1 cellular context compared by ENCODE assay signal in the genomic region with DNA sequence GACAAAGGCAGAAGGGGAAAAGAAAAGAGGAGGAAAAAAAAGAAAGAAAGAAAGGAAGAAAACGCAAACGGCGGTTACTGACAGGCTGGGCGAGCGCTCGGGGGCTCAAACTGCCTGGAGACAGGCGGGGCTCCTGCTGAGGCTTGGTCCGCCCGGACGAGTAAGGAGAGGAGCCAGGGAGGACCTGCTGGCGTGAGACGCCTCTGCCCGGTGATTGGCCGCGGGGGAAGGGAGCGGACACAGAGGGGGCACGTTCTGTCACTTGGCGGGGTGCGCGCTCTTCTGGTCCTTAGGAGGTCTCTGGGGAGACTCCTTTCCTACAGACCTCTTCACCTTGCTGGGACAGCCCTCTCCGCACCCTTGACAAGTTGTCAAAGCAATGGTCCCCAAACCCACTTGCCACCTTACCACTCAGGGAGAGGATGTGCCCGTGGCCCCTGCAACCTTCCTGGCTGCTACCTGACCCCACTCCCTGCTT.
TF ChIP-seq lines count a peak whose summit lies in the region.

No MANE protein-coding gene starts in this region.

TF ChIP-seq in K562, 482 proteins besides CTCF, POLR2A, EP300 and RAD21 (continued from another document):
- TF ChIP-seq HOXB6 (CRISPR knock-in tag; IDR thresholded peaks at IDR 0.05; ENCODE audit: borderline replicate concordance) (peak; percentile 55; the same call in 1 of the 2 replicates), KLF16 (IDR thresholded peaks at IDR 0.05) (no peak), SIX5 (IDR thresholded peaks at IDR 0.05; ENCODE audit: borderline replicate concordance in 1 of 2, insufficient read depth in 1 of 2, low read depth in 1 of 2, low read length in 2 of 2) (no peak), FOXM1 (IDR thresholded peaks at IDR 0.05; ENCODE audit: low read depth) (no peak), FOXM1 (CRISPR knock-in tag; IDR thresholded peaks at IDR 0.05; ENCODE audit: low read depth) (peak; percentile 10; the same call in 1 of the 2 replicates), MYBL2 (IDR thresholded peaks at IDR 0.05; ENCODE audit: low read depth) (no peak), MYBL2 (CRISPR knock-in tag; IDR thresholded peaks at IDR 0.05; ENCODE audit: borderline replicate concordance) (no peak), ZNF239 (CRISPR knock-in tag; IDR thresholded peaks at IDR 0.05) (no peak), FOXK1 (CRISPR knock-in tag; IDR thresholded peaks at IDR 0.05; ENCODE audit: borderline replicate concordance) (peak; percentile 4; the same call in 1 of the 2 replicates), ETS2 (tag; IDR thresholded peaks at IDR 0.05; ENCODE audit: borderline replicate concordance, poor library complexity, severe bottlenecking) (no peak), NCOA1 (IDR thresholded peaks at IDR 0.05; ENCODE audit: low read depth) (no peak), GTF2E2 (tag; IDR thresholded peaks at IDR 0.05) (peak; percentile 80; the same call in 1 of the 2 replicates), GABPB1 (CRISPR knock-in tag; IDR thresholded peaks at IDR 0.05) (no peak), ZC3H11A (IDR thresholded peaks at IDR 0.05; ENCODE audit: low read depth, low read length) (0 out of 2 replicates have a peak, but pooled peaks have one; percentile 41), ZNF583 (CRISPR knock-in tag; IDR thresholded peaks at IDR 0.05) (peak; percentile 67; the same call in 1 of the 2 replicates), BHLHE40 (IDR thresholded peaks at IDR 0.05; ENCODE audit: low read length) (peak; percentile 37; the same call in 1 of the 2 replicates), CXXC5 (CRISPR knock-in tag; IDR thresholded peaks at IDR 0.05) (0 out of 2 replicates have a peak, but pooled peaks have one; percentile 4), HMGN3 (IDR thresholded peaks at IDR 0.05; ENCODE audit: borderline replicate concordance, extremely low read depth, insufficient read length, low read depth, low read length) (peak; percentile 6), ZNF79 (CRISPR knock-in tag; IDR thresholded peaks at IDR 0.05; ENCODE audit: low read depth) (no peak), ZNF445 (CRISPR knock-in tag; IDR thresholded peaks at IDR 0.05; ENCODE audit: low read depth) (no peak), CBFB (CRISPR knock-in tag; IDR thresholded peaks at IDR 0.05) (0 out of 2 replicates have a peak, but pooled peaks have one; percentile 3), CREB1 (IDR thresholded peaks at IDR 0.05) (peak; percentile 6; the same call in 1 of the 2 replicates), CREB1 (CRISPR knock-in tag; IDR thresholded peaks at IDR 0.05) (no peak), SPI1 (IDR thresholded peaks at IDR 0.05; ENCODE audit: borderline replicate concordance, low read depth, low read length) (no peak)
- TF ChIP-seq, protein P1, sequence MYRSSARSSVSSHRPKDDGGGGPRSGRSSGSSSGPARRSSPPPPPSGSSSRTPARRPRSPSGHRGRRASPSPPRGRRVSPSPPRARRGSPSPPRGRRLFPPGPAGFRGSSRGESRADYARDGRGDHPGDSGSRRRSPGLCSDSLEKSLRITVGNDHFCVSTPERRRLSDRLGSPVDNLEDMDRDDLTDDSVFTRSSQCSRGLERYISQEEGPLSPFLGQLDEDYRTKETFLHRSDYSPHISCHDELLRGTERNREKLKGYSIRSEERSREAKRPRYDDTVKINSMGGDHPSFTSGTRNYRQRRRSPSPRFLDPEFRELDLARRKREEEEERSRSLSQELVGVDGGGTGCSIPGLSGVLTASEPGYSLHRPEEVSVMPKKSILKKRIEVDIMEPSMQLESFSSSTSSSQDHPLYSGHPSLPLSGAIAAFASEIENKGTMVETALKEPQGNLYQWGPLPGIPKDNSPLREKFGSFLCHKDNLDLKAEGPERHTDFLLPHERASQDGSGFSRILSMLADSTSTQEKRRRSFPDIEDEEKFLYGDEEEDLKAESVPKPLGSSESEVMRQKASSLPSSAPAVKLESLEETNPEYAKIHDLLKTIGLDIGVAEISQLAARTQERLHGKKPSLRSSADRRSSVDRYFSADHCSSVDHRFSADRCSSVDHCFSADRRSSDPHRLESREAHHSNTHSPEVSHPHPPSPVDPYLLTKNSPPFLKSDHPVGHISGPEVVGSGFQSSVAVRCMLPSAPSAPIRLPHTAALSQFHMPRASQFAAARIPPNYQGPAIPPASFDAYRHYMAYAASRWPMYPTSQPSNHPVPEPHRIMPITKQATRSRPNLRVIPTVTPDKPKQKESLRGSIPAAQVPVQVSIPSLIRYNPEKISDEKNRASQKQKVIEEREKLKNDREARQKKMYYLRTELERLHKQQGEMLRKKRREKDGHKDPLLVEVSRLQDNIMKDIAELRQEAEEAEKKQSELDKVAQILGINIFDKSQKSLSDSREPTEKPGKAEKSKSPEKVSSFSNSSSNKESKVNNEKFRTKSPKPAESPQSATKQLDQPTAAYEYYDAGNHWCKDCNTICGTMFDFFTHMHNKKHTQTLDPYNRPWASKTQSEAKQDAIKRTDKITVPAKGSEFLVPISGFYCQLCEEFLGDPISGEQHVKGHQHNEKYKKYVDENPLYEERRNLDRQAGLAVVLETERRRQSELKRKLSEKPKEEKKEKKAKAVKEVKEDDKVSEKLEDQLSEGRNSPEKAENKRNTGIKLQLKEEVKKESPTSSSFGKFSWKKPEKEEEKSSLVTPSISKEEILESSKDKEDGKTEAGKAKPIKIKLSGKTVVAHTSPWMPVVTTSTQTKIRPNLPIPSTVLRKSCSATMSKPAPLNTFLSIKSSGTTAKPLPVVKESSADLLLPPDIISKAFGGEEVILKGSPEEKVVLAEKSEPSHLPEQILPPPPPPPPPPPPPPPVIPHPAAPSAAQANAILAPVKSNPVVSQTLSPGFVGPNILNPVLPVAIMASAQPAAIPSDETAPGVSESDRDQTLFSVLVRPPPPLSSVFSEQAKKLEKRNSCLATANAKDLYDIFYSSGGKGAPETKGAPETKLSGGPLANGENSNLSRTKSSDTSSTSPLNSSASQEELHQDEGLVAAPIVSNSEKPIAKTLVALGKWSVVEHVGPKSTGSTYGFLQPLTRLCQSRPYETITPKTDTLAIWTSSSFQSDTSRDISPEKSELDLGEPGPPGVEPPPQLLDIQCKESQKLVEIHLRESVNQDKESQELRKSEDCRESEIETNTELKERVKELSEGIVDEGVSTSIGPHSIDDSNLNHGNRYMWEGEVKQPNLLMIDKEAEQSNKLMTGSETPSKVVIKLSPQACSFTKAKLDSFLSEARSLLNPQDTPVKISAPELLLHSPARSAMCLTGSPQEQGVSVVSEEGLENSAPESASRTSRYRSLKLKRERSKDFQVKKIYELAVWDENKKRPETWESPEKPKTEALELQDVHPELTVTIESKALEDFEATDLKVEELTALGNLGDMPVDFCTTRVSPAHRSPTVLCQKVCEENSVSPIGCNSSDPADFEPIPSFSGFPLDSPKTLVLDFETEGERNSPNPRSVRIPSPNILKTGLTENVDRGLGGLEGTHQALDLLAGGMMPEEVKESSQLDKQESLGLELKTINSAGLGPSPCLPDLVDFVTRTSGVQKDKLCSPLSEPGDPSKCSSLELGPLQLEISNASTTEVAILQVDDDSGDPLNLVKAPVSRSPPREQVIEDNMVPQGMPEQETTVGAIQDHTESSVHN (IDR thresholded peaks at IDR 0.05; ENCODE audit: borderline replicate concordance in 1 of 2, low read depth in 1 of 2) = no peak
- TF ChIP-seq, protein P2, sequence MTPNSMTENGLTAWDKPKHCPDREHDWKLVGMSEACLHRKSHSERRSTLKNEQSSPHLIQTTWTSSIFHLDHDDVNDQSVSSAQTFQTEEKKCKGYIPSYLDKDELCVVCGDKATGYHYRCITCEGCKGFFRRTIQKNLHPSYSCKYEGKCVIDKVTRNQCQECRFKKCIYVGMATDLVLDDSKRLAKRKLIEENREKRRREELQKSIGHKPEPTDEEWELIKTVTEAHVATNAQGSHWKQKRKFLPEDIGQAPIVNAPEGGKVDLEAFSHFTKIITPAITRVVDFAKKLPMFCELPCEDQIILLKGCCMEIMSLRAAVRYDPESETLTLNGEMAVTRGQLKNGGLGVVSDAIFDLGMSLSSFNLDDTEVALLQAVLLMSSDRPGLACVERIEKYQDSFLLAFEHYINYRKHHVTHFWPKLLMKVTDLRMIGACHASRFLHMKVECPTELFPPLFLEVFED (CRISPR knock-in tag; conservative IDR thresholded peaks at IDR 0.05) = peak; percentile 71
- TF ChIP-seq, protein P3, sequence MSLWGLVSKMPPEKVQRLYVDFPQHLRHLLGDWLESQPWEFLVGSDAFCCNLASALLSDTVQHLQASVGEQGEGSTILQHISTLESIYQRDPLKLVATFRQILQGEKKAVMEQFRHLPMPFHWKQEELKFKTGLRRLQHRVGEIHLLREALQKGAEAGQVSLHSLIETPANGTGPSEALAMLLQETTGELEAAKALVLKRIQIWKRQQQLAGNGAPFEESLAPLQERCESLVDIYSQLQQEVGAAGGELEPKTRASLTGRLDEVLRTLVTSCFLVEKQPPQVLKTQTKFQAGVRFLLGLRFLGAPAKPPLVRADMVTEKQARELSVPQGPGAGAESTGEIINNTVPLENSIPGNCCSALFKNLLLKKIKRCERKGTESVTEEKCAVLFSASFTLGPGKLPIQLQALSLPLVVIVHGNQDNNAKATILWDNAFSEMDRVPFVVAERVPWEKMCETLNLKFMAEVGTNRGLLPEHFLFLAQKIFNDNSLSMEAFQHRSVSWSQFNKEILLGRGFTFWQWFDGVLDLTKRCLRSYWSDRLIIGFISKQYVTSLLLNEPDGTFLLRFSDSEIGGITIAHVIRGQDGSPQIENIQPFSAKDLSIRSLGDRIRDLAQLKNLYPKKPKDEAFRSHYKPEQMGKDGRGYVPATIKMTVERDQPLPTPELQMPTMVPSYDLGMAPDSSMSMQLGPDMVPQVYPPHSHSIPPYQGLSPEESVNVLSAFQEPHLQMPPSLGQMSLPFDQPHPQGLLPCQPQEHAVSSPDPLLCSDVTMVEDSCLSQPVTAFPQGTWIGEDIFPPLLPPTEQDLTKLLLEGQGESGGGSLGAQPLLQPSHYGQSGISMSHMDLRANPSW (CRISPR knock-in tag; IDR thresholded peaks at IDR 0.05) = no peak
- TF ChIP-seq, protein P4, sequence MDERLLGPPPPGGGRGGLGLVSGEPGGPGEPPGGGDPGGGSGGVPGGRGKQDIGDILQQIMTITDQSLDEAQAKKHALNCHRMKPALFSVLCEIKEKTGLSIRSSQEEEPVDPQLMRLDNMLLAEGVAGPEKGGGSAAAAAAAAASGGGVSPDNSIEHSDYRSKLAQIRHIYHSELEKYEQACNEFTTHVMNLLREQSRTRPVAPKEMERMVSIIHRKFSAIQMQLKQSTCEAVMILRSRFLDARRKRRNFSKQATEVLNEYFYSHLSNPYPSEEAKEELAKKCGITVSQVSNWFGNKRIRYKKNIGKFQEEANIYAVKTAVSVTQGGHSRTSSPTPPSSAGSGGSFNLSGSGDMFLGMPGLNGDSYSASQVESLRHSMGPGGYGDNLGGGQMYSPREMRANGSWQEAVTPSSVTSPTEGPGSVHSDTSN (CRISPR knock-in tag; IDR thresholded peaks at IDR 0.05; ENCODE audit: low read depth) = no peak
- TF ChIP-seq, protein P4 (tag; conservative IDR thresholded peaks at IDR 0.05; ENCODE audit: low read depth) = no peak
- TF ChIP-seq, protein P5, sequence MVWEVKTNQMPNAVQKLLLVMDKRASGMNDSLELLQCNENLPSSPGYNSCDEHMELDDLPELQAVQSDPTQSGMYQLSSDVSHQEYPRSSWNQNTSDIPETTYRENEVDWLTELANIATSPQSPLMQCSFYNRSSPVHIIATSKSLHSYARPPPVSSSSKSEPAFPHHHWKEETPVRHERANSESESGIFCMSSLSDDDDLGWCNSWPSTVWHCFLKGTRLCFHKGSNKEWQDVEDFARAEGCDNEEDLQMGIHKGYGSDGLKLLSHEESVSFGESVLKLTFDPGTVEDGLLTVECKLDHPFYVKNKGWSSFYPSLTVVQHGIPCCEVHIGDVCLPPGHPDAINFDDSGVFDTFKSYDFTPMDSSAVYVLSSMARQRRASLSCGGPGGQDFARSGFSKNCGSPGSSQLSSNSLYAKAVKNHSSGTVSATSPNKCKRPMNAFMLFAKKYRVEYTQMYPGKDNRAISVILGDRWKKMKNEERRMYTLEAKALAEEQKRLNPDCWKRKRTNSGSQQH (CRISPR knock-in tag; IDR thresholded peaks at IDR 0.05) = peak; percentile 42; the same call in 1 of the 2 replicates
- TF ChIP-seq, protein P6, sequence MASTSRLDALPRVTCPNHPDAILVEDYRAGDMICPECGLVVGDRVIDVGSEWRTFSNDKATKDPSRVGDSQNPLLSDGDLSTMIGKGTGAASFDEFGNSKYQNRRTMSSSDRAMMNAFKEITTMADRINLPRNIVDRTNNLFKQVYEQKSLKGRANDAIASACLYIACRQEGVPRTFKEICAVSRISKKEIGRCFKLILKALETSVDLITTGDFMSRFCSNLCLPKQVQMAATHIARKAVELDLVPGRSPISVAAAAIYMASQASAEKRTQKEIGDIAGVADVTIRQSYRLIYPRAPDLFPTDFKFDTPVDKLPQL (IDR thresholded peaks at IDR 0.05; ENCODE audit: extremely low read depth, insufficient read length) = no peak
- TF ChIP-seq, protein P7, sequence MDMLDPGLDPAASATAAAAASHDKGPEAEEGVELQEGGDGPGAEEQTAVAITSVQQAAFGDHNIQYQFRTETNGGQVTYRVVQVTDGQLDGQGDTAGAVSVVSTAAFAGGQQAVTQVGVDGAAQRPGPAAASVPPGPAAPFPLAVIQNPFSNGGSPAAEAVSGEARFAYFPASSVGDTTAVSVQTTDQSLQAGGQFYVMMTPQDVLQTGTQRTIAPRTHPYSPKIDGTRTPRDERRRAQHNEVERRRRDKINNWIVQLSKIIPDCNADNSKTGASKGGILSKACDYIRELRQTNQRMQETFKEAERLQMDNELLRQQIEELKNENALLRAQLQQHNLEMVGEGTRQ (CRISPR knock-in tag; IDR thresholded peaks at IDR 0.05) = no peak
